Comparison of ENCODE assay signal across 1 cellular context in genomic region chr6:32860674-32861073, GRCh38.
TF ChIP-seq lines count a peak whose summit lies in the region.

No MANE protein-coding gene starts in this region.

TF ChIP-seq in HCT116, 20 proteins besides CTCF, POLR2A, EP300 and RAD21:
- no peak for TF ChIP-seq SP1 (IDR thresholded peaks at IDR 0.05; ENCODE audit: low read depth)
- TF ChIP-seq JUND (IDR thresholded peaks at IDR 0.05) = no peak
- no peak for TF ChIP-seq ZNF274 (IDR thresholded peaks at IDR 0.05; ENCODE audit: low read depth, low read length)
- TF ChIP-seq CEBPB (IDR thresholded peaks at IDR 0.05; ENCODE audit: low read depth) = no peak
- TF ChIP-seq EZH2phosphoT487 (IDR thresholded peaks at IDR 0.05; ENCODE audit: borderline replicate concordance) = no peak
- no peak for TF ChIP-seq CBX3 (IDR thresholded peaks at IDR 0.05; ENCODE audit: low read depth)
- no peak for TF ChIP-seq TCF7L2 (IDR thresholded peaks at IDR 0.05; ENCODE audit: borderline replicate concordance, extremely low read depth, insufficient read depth, insufficient read length)
- TF ChIP-seq SIN3A (IDR thresholded peaks at IDR 0.05; ENCODE audit: low read depth) = no peak
- TF ChIP-seq EZH2 (IDR thresholded peaks at IDR 0.05) = no peak
